In the genomic region with DNA sequence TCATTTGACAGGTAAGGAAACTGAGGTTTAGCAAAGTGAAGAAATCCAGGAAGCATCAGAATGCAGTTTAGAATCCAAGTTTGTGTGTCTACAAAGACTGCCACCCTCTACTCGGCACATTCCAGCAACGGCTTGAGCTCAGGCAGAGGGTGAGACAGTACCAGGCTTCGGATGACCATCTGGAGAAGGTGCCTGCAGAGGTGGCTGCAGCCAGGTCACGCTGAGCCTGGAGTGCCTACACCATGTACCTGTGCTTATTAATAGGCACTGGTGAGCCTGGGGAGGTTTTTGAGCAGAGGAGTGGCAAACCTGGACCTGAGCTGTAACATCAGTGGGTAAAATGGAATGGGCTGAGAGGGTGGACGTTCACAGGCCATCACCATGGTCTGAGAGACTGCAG, we compare ENCODE assay signal across 19 cellular contexts. TPM values are rescaled to one million over a fixed set of nuclear protein-coding genes. Genes with fewer than 3 reads are reported as not detected.
DNase-seq lines count a peak whose midpoint lies in the region; ATAC-seq and TF ChIP-seq lines count a peak whose summit lies in the region.
"Had no signal": no experiment of that assay in that cellular context is flagged by ENCODE, and none has a peak within 500 bp of the region (broad histone marks: within the 10 kb centered on the region; RNA-seq: fewer than 3 reads in every experiment).

No MANE protein-coding gene starts in this region.

- POLR2A ChIA-PET in PC-3 (lab: Charles Lee; ENCODE audit: unreplicated experiment), result no interaction called here
- POLR2A ChIA-PET in naive thymus-derived CD8-positive, alpha-beta T cell (lab: Charles Lee), result no interaction called here

- H3K27me3 ChIP-seq in lung (ENCODE audit: control insufficient read depth, insufficient read depth), result no peaks in the 10 kb centered on the region
- H3K27me3 ChIP-seq in sigmoid colon, result no peaks in the 10 kb centered on the region
- H3K27me3 ChIP-seq in PC-3 (ENCODE audit: low read length), result peaks cover 100% of the 10 kb centered on the region

- no peaks in the 10 kb centered on the region for H3K9me3 Mint-ChIP-seq in stimulated activated naive CD8-positive, alpha-beta T cell treated with anti-CD3 and anti-CD28 coated beads, Interleukin-15, Interleukin-2, amounts not matched to agents 100 ng/mL and 50 ng/mL, for 24 hours
- no peaks in the 10 kb centered on the region for H3K9me3 Mint-ChIP-seq in stimulated activated naive CD8-positive, alpha-beta T cell treated with anti-CD3 and anti-CD28 coated beads, Interleukin-15, amount 100 ng/mL, for 72 hours
- H3K9me3 Mint-ChIP-seq in naive thymus-derived CD8-positive, alpha-beta T cell, result peaks cover 0 to 1% (median 0%) of the 10 kb centered on the region in 9 donors
- H3K9me3 Mint-ChIP-seq: CD4-positive, alpha-beta T cell had no signal

- no peak overlapping the region for H3K27ac ChIP-seq in lung (ENCODE audit: low read depth in 1 of 2, low read length in 1 of 2)
- peak overlapping the region in 3 of 4 donors; percentile 90 to 96 (median 94) for H3K27ac ChIP-seq in sigmoid colon
- no peak overlapping the region for H3K27ac ChIP-seq in PC-3 (ENCODE audit: low read length)

- CTCF ChIA-PET in PC-3 (lab: Charles Lee), result no interaction called here

- H3K36me3 ChIP-seq in lung (ENCODE audit: control insufficient read depth in 2 of 2, insufficient read depth in 2 of 2, low read length in 2 of 2), result no peaks in the 10 kb centered on the region
- H3K36me3 ChIP-seq in sigmoid colon, result no peaks in the 10 kb centered on the region
- no peaks in the 10 kb centered on the region for H3K36me3 ChIP-seq in PC-3 (ENCODE audit: low read depth, low read length)

- H3K4me1 Mint-ChIP-seq in stimulated activated naive CD8-positive, alpha-beta T cell treated with anti-CD3 and anti-CD28 coated beads, Interleukin-15, Interleukin-2, amounts not matched to agents 100 ng/mL and 50 ng/mL, for 24 hours (ENCODE audit: low read depth), result peaks cover 41% of the 10 kb centered on the region
- H3K4me1 Mint-ChIP-seq in stimulated activated naive CD8-positive, alpha-beta T cell treated with anti-CD3 and anti-CD28 coated beads, Interleukin-15, amount 100 ng/mL, for 72 hours, result peaks cover 40% of the 10 kb centered on the region
- peaks cover 18 to 35% (median 29%) of the 10 kb centered on the region in 4 donors for H3K4me1 Mint-ChIP-seq in naive thymus-derived CD8-positive, alpha-beta T cell
- H3K4me1 Mint-ChIP-seq in T-helper 17 cell, result peaks cover 30% of the 10 kb centered on the region

- TF ChIP-seq CTCF in lung (IDR thresholded peaks at IDR 0.05; ENCODE audit: control extremely low read depth, extremely low read depth) (no peak), sigmoid colon (IDR thresholded peaks at IDR 0.05) (no peak), PC-3 (conservative IDR thresholded peaks at IDR 0.05; ENCODE audit: low read depth, low read length) (no peak)

- no peaks in the 10 kb centered on the region for H3K9me3 ChIP-seq in lung (ENCODE audit: control insufficient read depth in 2 of 2, insufficient read depth in 1 of 2, low read length in 1 of 2)
- no peaks in the 10 kb centered on the region for H3K9me3 ChIP-seq in sigmoid colon
- H3K9me3 ChIP-seq in PC-3 (ENCODE audit: low read length), result no peaks in the 10 kb centered on the region
- no peaks in the 10 kb centered on the region for H3K9me3 ChIP-seq in T-helper 17 cell (ENCODE audit: control insufficient read depth, low read length, poor library complexity, severe bottlenecking)

- no peaks in the 10 kb centered on the region for H3F3A ChIP-seq in PC-3 (ENCODE audit: low read length, unreplicated experiment)

- H3K4me3 ChIP-seq in lung (no peak overlapping the region), sigmoid colon (no peak overlapping the region), PC-3 (ENCODE audit: low read length) (no peak overlapping the region)

- no peak overlapping the region for H3K9ac ChIP-seq in PC-3 (ENCODE audit: low read length)

- ATAC-seq in stimulated activated naive CD8-positive, alpha-beta T cell treated with anti-CD3 and anti-CD28 coated beads, Interleukin-15, amount 100 ng/mL, for 72 hours, result no peak
- ATAC-seq in lung (ENCODE audit: insufficient read depth, low FRiP score) (no peak), PC-3 (no peak), T-helper 17 cell (no peak)
- ATAC-seq in naive thymus-derived CD8-positive, alpha-beta T cell, result no peak
- ATAC-seq: HCT116 had no signal

- H3K27me3 Mint-ChIP-seq in stimulated activated naive CD8-positive, alpha-beta T cell treated with anti-CD3 and anti-CD28 coated beads, Interleukin-15, Interleukin-2, amounts not matched to agents 100 ng/mL and 50 ng/mL, for 24 hours, result peaks cover 38% of the 10 kb centered on the region
- H3K27me3 Mint-ChIP-seq in stimulated activated naive CD8-positive, alpha-beta T cell treated with anti-CD3 and anti-CD28 coated beads, Interleukin-15, amount 100 ng/mL, for 72 hours, result peaks cover 52% of the 10 kb centered on the region
- peaks cover 24 to 46% (median 38%) of the 10 kb centered on the region in 5 donors for H3K27me3 Mint-ChIP-seq in naive thymus-derived CD8-positive, alpha-beta T cell
- peaks cover 72% of the 10 kb centered on the region for H3K27me3 Mint-ChIP-seq in T-helper 17 cell

- H3K79me2 ChIP-seq in PC-3 (ENCODE audit: low read length), result no peaks in the 10 kb centered on the region

- H3K4me2 ChIP-seq in PC-3 (ENCODE audit: low read length), result no peak overlapping the region

- no peak overlapping the region for H3K4me3 Mint-ChIP-seq in stimulated activated naive CD8-positive, alpha-beta T cell treated with anti-CD3 and anti-CD28 coated beads, Interleukin-15, Interleukin-2, amounts not matched to agents 100 ng/mL and 50 ng/mL, for 24 hours
- H3K4me3 Mint-ChIP-seq in stimulated activated naive CD8-positive, alpha-beta T cell treated with anti-CD3 and anti-CD28 coated beads, Interleukin-15, amount 100 ng/mL, for 72 hours, result no peak overlapping the region
- H3K4me3 Mint-ChIP-seq in naive thymus-derived CD8-positive, alpha-beta T cell, result no peak overlapping the region
- no peak overlapping the region for H3K4me3 Mint-ChIP-seq in T-helper 17 cell
- H3K4me3 Mint-ChIP-seq: CD4-positive, alpha-beta T cell had no signal

- H3K27ac Mint-ChIP-seq in stimulated activated naive CD8-positive, alpha-beta T cell treated with anti-CD3 and anti-CD28 coated beads, Interleukin-15, Interleukin-2, amounts not matched to agents 100 ng/mL and 50 ng/mL, for 24 hours, result peak overlapping the region; percentile 36
- peak overlapping the region in 1 of 2 donors; percentile 6 for H3K27ac Mint-ChIP-seq in stimulated activated naive CD8-positive, alpha-beta T cell treated with anti-CD3 and anti-CD28 coated beads, Interleukin-15, amount 100 ng/mL, for 72 hours
- no peak overlapping the region for H3K27ac Mint-ChIP-seq in naive thymus-derived CD8-positive, alpha-beta T cell
- H3K27ac Mint-ChIP-seq in T-helper 17 cell, result no peak overlapping the region
- H3K27ac Mint-ChIP-seq: CD4-positive, alpha-beta T cell had no signal

- H2AFZ ChIP-seq in PC-3 (ENCODE audit: low read length), result no peak overlapping the region

- H3K9me2 ChIP-seq in PC-3 (replicated peaks; ENCODE audit: low read length), result no peaks in the 10 kb centered on the region

- no peak for DNase-seq in stimulated activated naive CD8-positive, alpha-beta T cell treated with anti-CD3 and anti-CD28 coated beads, Interleukin-15, amount 100 ng/mL, for 72 hours
- peak; percentile 25 for DNase-seq in lung (ENCODE audit: low spot score)
- no peak for DNase-seq in sigmoid colon
- no peak for DNase-seq in PC-3
- DNase-seq in naive thymus-derived CD8-positive, alpha-beta T cell, result no peak
- no peak for DNase-seq in CD1c-positive myeloid dendritic cell (ENCODE audit: extremely low spot score)
- no peak for DNase-seq in T-helper 17 cell
- DNase-seq: Calu3; CD4-positive, alpha-beta T cell; IMR-90; Kasumi-1; NCI-H1105 treated with DMSO at 0.1 percent for 48 hours; NCI-H187; NCI-H774 had no signal

- intact Hi-C loops in sigmoid colon (cut with DNase I) (no loop called here), PC-3 (cut with micrococcal nuclease) (no loop called here)

- no peaks in the 10 kb centered on the region for H4K20me1 ChIP-seq in PC-3 (ENCODE audit: low read length)

- no peaks in the 10 kb centered on the region for H3K36me3 Mint-ChIP-seq in stimulated activated naive CD8-positive, alpha-beta T cell treated with anti-CD3 and anti-CD28 coated beads, Interleukin-15, Interleukin-2, amounts not matched to agents 100 ng/mL and 50 ng/mL, for 24 hours (ENCODE audit: low read depth)
- peaks cover 0 to 2% (median 0%) of the 10 kb centered on the region in 3 donors for H3K36me3 Mint-ChIP-seq in naive thymus-derived CD8-positive, alpha-beta T cell
- peaks cover 4% of the 10 kb centered on the region for H3K36me3 Mint-ChIP-seq in T-helper 17 cell (ENCODE audit: low read depth)

- BruUV-seq in PC-3 (replicated peaks; lab: Mats Ljungman, UMichigan), result no TSS peak

- WGBS in lung, 2 donors, result 86 to 91% methylated on average over 5 of the region's 5 CpGs
- 67 to 82% methylated on average over 5 of the region's 5 CpGs for WGBS in sigmoid colon, 2 donors

- TF ChIP-seq POLR2A in sigmoid colon (IDR thresholded peaks at IDR 0.05), result no peak

- H3K4me1 ChIP-seq in lung (ENCODE audit: control insufficient read depth in 2 of 2, insufficient read depth in 2 of 2, low read length in 2 of 2) (peaks cover 7 to 11% of the 10 kb centered on the region in 2 donors), sigmoid colon (peaks cover 2 to 89% (median 85%) of the 10 kb centered on the region in 4 donors), PC-3 (ENCODE audit: insufficient read depth, low read length) (no peaks in the 10 kb centered on the region)

- TF ChIP-seq EP300 in sigmoid colon (IDR thresholded peaks at IDR 0.05), result no peak

RNA-seq across cellular contexts. Expression of gene FXYD6, which starts 4.7 kb away (rescaled TPM):
- total RNA-seq in lung, result 10 to 100 TPM; 45.7 to 70.0 TPM
- 10 to 100 TPM; 37.0 to 42.0 TPM for polyA plus RNA-seq in lung
- total RNA-seq in sigmoid colon, result 100 to 1,000 TPM; 243 to 305 (median 271) TPM
- polyA plus RNA-seq in sigmoid colon, result 10 to 100 TPM; 12.3 to 46.4 (median 31.2) TPM
- total RNA-seq in PC-3 (2014; rRNA removed), result not detected in 2 replicates
- total RNA-seq in naive thymus-derived CD8-positive, alpha-beta T cell, result not detected
- polyA plus RNA-seq in naive thymus-derived CD8-positive, alpha-beta T cell, result not detected
- total RNA-seq in T-helper 17 cell, result under 1 TPM in 1 of 2 donors, not detected in 1; 0.62 TPM
- total RNA-seq: CD4-positive, alpha-beta T cell; HT-29; IMR-90; NCI-H460 had no signal

RNA-seq across cellular contexts. Expression of gene FXYD2, which starts 47.2 kb away (rescaled TPM):
- total RNA-seq in lung (1 to 10 TPM; 2.9 to 6.9 TPM), sigmoid colon (1 to 10 TPM; 3.2 to 6.6 (median 4.4) TPM), PC-3 (2014; rRNA removed) (not detected in 2 replicates), T-helper 17 cell (1 to 10 TPM in 1 of 2 donors, not detected in 1; 1.3 TPM)
- polyA plus RNA-seq in lung (1 to 10 TPM; 1.6 to 4.5 TPM), sigmoid colon (1 to 10 TPM in 2 of 3 donors, not detected in 1; 3.6 to 4.2 TPM)
- total RNA-seq in naive thymus-derived CD8-positive, alpha-beta T cell, result 10 to 100 TPM; 12.9 to 14.4 TPM
- polyA plus RNA-seq in naive thymus-derived CD8-positive, alpha-beta T cell, result 10 to 100 TPM; 11.9 to 61.6 (median 16.9) TPM
- total RNA-seq: A673, IMR-90, NCI-H460 had no signal

RNA-seq across cellular contexts. Expression of gene TMPRSS13, which starts 57.4 kb away (rescaled TPM):
- total RNA-seq in lung, result 1 to 10 TPM; 9.4 TPM
- 1 to 10 TPM; 5.8 to 9.1 TPM for polyA plus RNA-seq in lung
- not detected for total RNA-seq in sigmoid colon
- 1 to 10 TPM in 2 of 3 donors, not detected in 1; 1.4 to 1.6 TPM for polyA plus RNA-seq in sigmoid colon
- total RNA-seq in PC-3 (2014; rRNA removed), result 2.2 and 2.9 TPM in 2 replicates
- total RNA-seq in naive thymus-derived CD8-positive, alpha-beta T cell, result 1 to 10 TPM; 4.8 to 9.2 TPM
- polyA plus RNA-seq in naive thymus-derived CD8-positive, alpha-beta T cell, result 1 to 10 TPM in 2 of 3 donors, under 1 TPM in 1; 0.05 to 1.5 (median 1.0) TPM
- 1 to 10 TPM; 2.0 to 2.4 TPM for total RNA-seq in T-helper 17 cell
- total RNA-seq: A673, IMR-90, NCI-H460 had no signal
- polyA plus RNA-seq: IMR-90 had no signal

Comparison
In these comparisons a context has a peak if more than half of its experiments do, and no peak if none do; other contexts are left out.
1. H3K27ac ChIP-seq: peak in sigmoid colon (3 of 4); none in lung (0 of 2) and PC-3 (single experiment).
2. RNA of gene FXYD6, which starts 4.7 kb away (total RNA-seq): 243 to 305 TPM in sigmoid colon and 45.7 to 70.0 TPM in lung; 0.62 TPM in T-helper 17 cell, not detected in PC-3 and not detected in naive thymus-derived CD8-positive, alpha-beta T cell; every median in the first group is over 10 times any median in the second.